In the genomic region with DNA sequence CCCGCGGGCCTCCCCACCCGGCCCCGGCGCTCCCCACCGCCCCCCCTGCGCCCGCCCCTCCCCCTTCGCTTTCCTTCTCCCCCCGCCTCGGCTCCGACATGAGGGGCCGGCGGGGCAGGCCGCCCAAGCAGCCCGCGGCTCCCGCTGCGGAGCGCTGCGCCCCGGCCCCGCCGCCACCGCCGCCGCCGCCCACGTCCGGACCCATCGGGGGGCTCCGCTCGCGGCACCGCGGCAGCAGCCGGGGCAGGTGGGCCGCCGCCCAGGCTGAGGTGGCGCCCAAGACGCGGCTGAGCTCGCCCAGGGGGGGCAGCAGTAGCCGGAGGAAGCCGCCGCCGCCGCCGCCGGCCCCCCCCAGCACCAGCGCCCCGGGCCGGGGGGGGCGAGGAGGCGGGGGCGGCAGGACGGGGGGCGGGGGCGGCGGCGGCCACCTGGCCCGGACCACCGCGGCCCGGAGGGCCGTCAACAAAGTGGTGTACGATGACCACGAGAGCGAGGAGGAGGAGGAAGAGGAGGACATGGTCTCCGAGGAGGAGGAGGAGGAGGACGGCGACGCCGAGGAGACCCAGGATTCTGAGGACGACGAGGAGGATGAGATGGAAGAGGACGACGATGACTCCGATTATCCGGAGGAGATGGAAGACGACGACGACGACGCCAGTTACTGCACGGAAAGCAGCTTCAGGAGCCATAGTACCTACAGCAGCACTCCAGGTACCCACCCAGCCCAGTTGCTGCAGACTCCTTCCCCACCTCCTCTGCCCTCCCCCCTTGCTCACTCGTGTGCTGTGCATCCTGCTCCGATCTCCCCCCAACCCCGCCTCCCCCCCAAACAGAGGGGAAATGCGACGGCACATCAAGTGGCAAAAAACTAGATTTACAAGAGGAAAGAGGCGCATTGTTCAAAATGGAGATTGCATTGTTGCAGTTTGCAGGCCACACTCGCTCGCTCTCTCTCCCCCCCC, we compare ENCODE assay signal across 8 cellular contexts. TPM values are rescaled to one million over a fixed set of nuclear protein-coding genes. Genes with fewer than 3 reads are reported as not detected.
DNase-seq lines count a peak whose midpoint lies in the region; ATAC-seq, FAIRE-seq and TF ChIP-seq lines count a peak whose summit lies in the region.
"Not testable (repeated sequence)": the region's sequence is repeated elsewhere in the genome, so short reads cannot be mapped to it uniquely, and the experiment has no call there.

No MANE protein-coding gene starts in this region.

- H3K9me3 ChIP-seq in kidney (ENCODE audit: control insufficient read depth in 1 of 2, low read length in 2 of 2); spleen: not testable (repeated sequence)

- H3K4me3 Mint-ChIP-seq in chondrocyte (ENCODE audit: unreplicated experiment), result peak overlapping the region; percentile 97

- DNase-seq in NCI-H526 treated with DMSO at 0.1 percent for 48 hours (lab: John Stamatoyannopoulos, UW) (peak; percentile 30), kidney (peak; percentile 80), spleen (peak; percentile 89)
- peak; percentile 58 for DNase-seq in activated CD4-positive, alpha-beta T cell treated with anti-CD3 and anti-CD28 coated beads, Interleukin-2, amount 50 U/mL, for 1 hour
- not testable (repeated sequence) for DNase-seq in chondrocyte (ENCODE audit: low spot score)

- peak overlapping the region; percentile 38 for H2AFZ ChIP-seq in ACC112 (ENCODE audit: low read length, unreplicated experiment)

- not testable (repeated sequence) for H3K9me3 Mint-ChIP-seq in chondrocyte (ENCODE audit: low read depth)

- ATAC-seq in GM19025 (IDR thresholded peaks at IDR 0.05; ENCODE audit: low read depth, unreplicated experiment) (peak; percentile 40), HG03097 (IDR thresholded peaks at IDR 0.05; ENCODE audit: low FRiP score, unreplicated experiment) (peak; percentile 26)

- peak overlapping the region; percentile 91 for H3K4me3 ChIP-seq in ACC112 (ENCODE audit: low read depth, low read length)
- peak overlapping the region; percentile 83 to 99 for H3K4me3 ChIP-seq in kidney (ENCODE audit: low read length in 2 of 2)
- peak overlapping the region; percentile 54 to 86 (median 75) for H3K4me3 ChIP-seq in spleen

- peaks cover 48% of the 10 kb centered on the region for H3K79me2 ChIP-seq in ACC112 (ENCODE audit: control insufficient read depth, insufficient read depth, low read length, unreplicated experiment)

- 0 to 1% (median 0%) methylated on average over 51 to 94 of the region's 94 CpGs for WGBS in spleen, 5 donors

- H3K4me1 ChIP-seq in ACC112 (ENCODE audit: control insufficient read depth, insufficient read depth, low read length, unreplicated experiment), result peaks cover 26% of the 10 kb centered on the region
- H3K4me1 ChIP-seq in kidney (ENCODE audit: control insufficient read depth in 1 of 2, insufficient read depth in 1 of 2, low read depth in 1 of 2, low read length in 2 of 2), result peaks cover 0 to 10% of the 10 kb centered on the region in 2 donors
- H3K4me1 ChIP-seq in spleen, result peaks cover 33 to 75% (median 57%) of the 10 kb centered on the region in 6 donors

- H3K27me3 Mint-ChIP-seq in chondrocyte (ENCODE audit: low read depth), result not testable (repeated sequence)

- not testable (repeated sequence) for TF ChIP-seq POLR2A in spleen (IDR thresholded peaks at IDR 0.05)

- H3K27ac Mint-ChIP-seq in chondrocyte (ENCODE audit: unreplicated experiment), result peak overlapping the region; percentile 96

- not testable (repeated sequence) for H3K27ac ChIP-seq in ACC112 (ENCODE audit: low read depth, low read length)
- H3K27ac ChIP-seq in kidney (ENCODE audit: low read depth in 2 of 2, low read length in 2 of 2) (peak overlapping the region; percentile 74 to 87), spleen (peak overlapping the region; percentile 91 to 98 (median 96))

- peak overlapping the region; percentile 71 to 98 for H3K9ac ChIP-seq in kidney (ENCODE audit: low read length in 2 of 2)

- FAIRE-seq in kidney (lab: Jason Lieb, UNC), result not testable (repeated sequence)

- not testable (repeated sequence) for H3K36me3 ChIP-seq in ACC112 (ENCODE audit: insufficient read depth, low read length); kidney (ENCODE audit: control insufficient read depth in 1 of 2, insufficient read depth in 2 of 2, low read length in 2 of 2); spleen

- H3K36me3 Mint-ChIP-seq in chondrocyte (ENCODE audit: low read depth), result not testable (repeated sequence)

- H3K4me1 Mint-ChIP-seq in chondrocyte (ENCODE audit: low read depth), result peaks cover 45% of the 10 kb centered on the region

- intact Hi-C loops in kidney (cut with DNase I), result not testable (repeated sequence)
- intact Hi-C loops in spleen (cut with DNase I; ENCODE audit: low total_unique reads), result loop anchor here (10.0 kb wide), 1 partner anchor 451 kb away; a partner anchor contains a TSS

- H3K27me3 ChIP-seq in ACC112 (ENCODE audit: insufficient read depth, low read length), result not testable (repeated sequence)
- peaks cover 0 to 12% (median 0%) of the 10 kb centered on the region in 7 donors for H3K27me3 ChIP-seq in spleen (replicated peaks in 1 of 7)

- not testable (repeated sequence) for TF ChIP-seq CTCF in chondrocyte (IDR thresholded peaks at IDR 0.05); kidney (IDR thresholded peaks at IDR 0.05; ENCODE audit: borderline replicate concordance, extremely low read depth, insufficient read depth); spleen (IDR thresholded peaks at IDR 0.05 in 8 of 11, conservative IDR thresholded peaks at IDR 0.05 in 3 of 11)

RNA-seq across cellular contexts. Expression of a gene that starts 0.6 kb away (rescaled TPM):
- total RNA-seq in chondrocyte (73.2 to 98.1 TPM (median 75.7 TPM) in 3 replicates), kidney (103 TPM), spleen (100 to 1,000 TPM; 113 to 148 (median 128) TPM)
- polyA plus RNA-seq in kidney (ENCODE audit: insufficient read depth, low read depth, low replicate concordance) (14.6 TPM), spleen (10 to 100 TPM; 12.3 to 17.8 (median 15.1) TPM)
